In genomic region chr12:6765634-6766581, GRCh38 we compare ENCODE assay signal across 8 cellular contexts. TPM values are rescaled to one million over a fixed set of nuclear protein-coding genes. Genes with fewer than 3 reads are reported as not detected.
DNase-seq lines count a peak whose midpoint lies in the region; ATAC-seq, FAIRE-seq and TF ChIP-seq lines count a peak whose summit lies in the region.

PTMS (plus strand) TSS chr12:6766363; CDS start chr12:6766706, 343 bp downstream.

- peaks cover 33% of the 10 kb centered on the region for H3K79me2 ChIP-seq in astrocyte (ENCODE audit: insufficient read depth, low read length)

- ATAC-seq in GM18505 (IDR thresholded peaks at IDR 0.05; ENCODE audit: unreplicated experiment) (peak; percentile 21), HG03442 (IDR thresholded peaks at IDR 0.05; ENCODE audit: unreplicated experiment) (peak; percentile 8), left ventricle myocardium superior (peak; percentile 57)

- H3K36me3 Mint-ChIP-seq in astrocyte (ENCODE audit: low read depth, unreplicated experiment) = peaks cover 12% of the 10 kb centered on the region

- peaks cover 39% of the 10 kb centered on the region for H3K4me1 ChIP-seq in astrocyte (ENCODE audit: insufficient read depth, low read length)

- H3K36me3 ChIP-seq in astrocyte (ENCODE audit: insufficient read depth, low read length) = peaks cover 6% of the 10 kb centered on the region

- H3K9ac ChIP-seq in astrocyte (ENCODE audit: low read length) = peak within 1 kb of the TSS; percentile 85

- H3K4me3 ChIP-seq in astrocyte (ENCODE audit: insufficient read depth, low read depth, low read length) = peak within 1 kb of the TSS; percentile 95

- no peak within 1 kb of the TSS for H2AFZ ChIP-seq in astrocyte (ENCODE audit: low read depth, low read length)

- no peak for TF ChIP-seq CTCF in astrocyte (IDR thresholded peaks at IDR 0.05; ENCODE audit: insufficient read depth, low read depth, low read length)

- FAIRE-seq in astrocyte (lab: Jason Lieb, UNC) = no peak

- H3K4me3 Mint-ChIP-seq in astrocyte (ENCODE audit: unreplicated experiment) = peak within 1 kb of the TSS; percentile 95

- no peaks in the 10 kb centered on the region for H3K9me3 ChIP-seq in astrocyte (ENCODE audit: insufficient read depth, low read depth, low read length)

- H4K20me1 ChIP-seq in astrocyte (ENCODE audit: insufficient read depth, low read length) = peaks cover 40% of the 10 kb centered on the region

- H3K27ac Mint-ChIP-seq in astrocyte (ENCODE audit: unreplicated experiment) = peak within 1 kb of the TSS; percentile 81

- no peaks in the 10 kb centered on the region for H3K9me3 Mint-ChIP-seq in astrocyte (ENCODE audit: unreplicated experiment)

- no peaks in the 10 kb centered on the region for H3K27me3 Mint-ChIP-seq in astrocyte (ENCODE audit: low read depth, unreplicated experiment)

- H3K4me1 Mint-ChIP-seq in astrocyte (ENCODE audit: low read depth, unreplicated experiment) = peaks cover 32% of the 10 kb centered on the region

- peak within 1 kb of the TSS; percentile 94 for H3K4me2 ChIP-seq in astrocyte (ENCODE audit: low read length)

- DNase-seq in Ammon's horn (ENCODE audit: low spot score) = peak; percentile 85
- peak; percentile 81 for DNase-seq in NCI-H748 treated with DMSO at 0.1 percent for 48 hours (lab: John Stamatoyannopoulos, UW)
- DNase-seq in astrocyte (ENCODE audit: low read depth) = peak; percentile 96
- DNase-seq in left ventricle myocardium superior = peak; percentile 90
- peak; percentile 95 for DNase-seq in posterior vena cava (ENCODE audit: low spot score)
- DNase-seq in globus pallidus (ENCODE audit: low spot score) = no peak

- H3K27me3 ChIP-seq in astrocyte (ENCODE audit: insufficient read depth, low read length) = no peaks in the 10 kb centered on the region

- H3K27ac ChIP-seq in astrocyte (ENCODE audit: low read depth, low read length) = peak within 1 kb of the TSS; percentile 72

- intact Hi-C loops in left ventricle myocardium superior (cut with micrococcal nuclease) = no loop called here
- intact Hi-C loops in posterior vena cava (cut with DNase I) = no loop called here

- TF ChIP-seq POLR2A in GM18505 (IDR thresholded peaks at IDR 0.05; ENCODE audit: borderline replicate concordance, extremely low read depth, insufficient read depth, insufficient read length) = peak; percentile 64

RNA-seq across cellular contexts. Expression of gene PTMS, which starts in this region (rescaled TPM):
- total RNA-seq in astrocyte (504 and 510 TPM in 2 replicates), left ventricle myocardium superior (133 TPM), posterior vena cava (100 to 1,000 TPM; 373 to 398 TPM)
